ENCODE assay signal across 8 cellular contexts in the genomic region with DNA sequence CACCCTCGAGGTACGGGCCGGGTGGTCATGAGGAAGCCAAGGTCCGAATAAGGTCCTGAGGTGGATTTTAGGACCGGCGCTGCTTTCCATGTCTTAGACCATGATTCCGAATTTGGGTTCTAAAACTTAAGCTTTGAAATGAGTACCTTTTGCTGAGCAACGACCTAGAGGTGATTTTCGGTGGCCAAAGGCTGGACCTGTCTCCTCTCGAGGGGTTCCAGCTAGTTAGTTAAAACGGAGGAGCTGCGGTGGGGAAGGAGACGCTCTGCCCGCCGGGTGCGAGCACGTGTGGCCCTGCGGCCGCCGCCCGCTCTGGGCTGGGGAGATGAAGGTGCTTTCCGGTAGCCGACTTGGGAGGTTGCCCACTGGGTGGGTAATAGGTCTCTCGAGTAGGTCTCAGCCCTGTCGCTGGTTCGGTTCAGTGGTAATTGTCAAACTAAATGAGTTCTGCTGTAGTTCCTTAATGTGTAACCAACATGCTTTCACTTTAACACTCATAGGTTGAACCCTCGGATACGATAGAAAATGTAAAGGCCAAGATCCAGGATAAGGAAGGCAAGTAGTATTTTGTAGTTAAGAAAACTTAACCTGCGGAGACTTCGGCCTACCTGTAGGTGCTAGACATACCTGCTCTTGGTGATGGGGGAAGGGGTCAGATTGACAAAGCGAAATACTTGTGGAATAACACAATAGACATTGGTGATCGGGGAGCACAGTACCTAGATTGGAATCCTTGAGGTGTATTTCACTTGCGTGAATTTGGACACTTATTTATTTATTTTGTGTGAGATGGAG. TPM values are rescaled to one million over a fixed set of nuclear protein-coding genes. Genes with fewer than 3 reads are reported as not detected.
A peak's percentile ranks its signal among the peaks of the same experiment; 100 is the strongest.
DNase-seq lines count a peak whose midpoint lies in the region; ATAC-seq and TF ChIP-seq lines count a peak whose summit lies in the region.

No MANE protein-coding gene starts in this region.

- peaks cover 11% of the 10 kb centered on the region for H3K4me1 Mint-ChIP-seq in glutamatergic neuron (ENCODE audit: low read depth, unreplicated experiment)

- H3K79me2 ChIP-seq in HCT116 (ENCODE audit: insufficient read depth, low read length): peaks cover 64% of the 10 kb centered on the region

- TSS peak; percentile 66 for BruUV-seq in HCT116 (replicated peaks; lab: Mats Ljungman, UMichigan)

- peak overlapping the region; percentile 100 for H3K4me3 Mint-ChIP-seq in glutamatergic neuron (ENCODE audit: unreplicated experiment)

- no peaks in the 10 kb centered on the region for H3K9me2 ChIP-seq in HCT116 (ENCODE audit: insufficient read depth)

- peaks cover 25 to 40% of the 10 kb centered on the region in 2 experiments for H3K36me3 ChIP-seq in HCT116 (ENCODE audit: control insufficient read depth in 1 of 2, insufficient read depth in 2 of 2, low read length in 2 of 2)
- peaks cover 47% of the 10 kb centered on the region for H3K36me3 ChIP-seq in NT2/D1 (ENCODE audit: insufficient read depth, insufficient read length, low read length)

- H3K9me3 ChIP-seq in HCT116 (ENCODE audit: control insufficient read depth in 1 of 2, insufficient read depth in 1 of 2, low read depth in 1 of 2, low read length in 2 of 2) (no peaks in the 10 kb centered on the region), NT2/D1 (ENCODE audit: insufficient read depth, low read length) (no peaks in the 10 kb centered on the region)

- H3K36me3 Mint-ChIP-seq in glutamatergic neuron (ENCODE audit: unreplicated experiment): no peaks in the 10 kb centered on the region

- H3K27me3 Mint-ChIP-seq in glutamatergic neuron (ENCODE audit: unreplicated experiment): peaks cover 9% of the 10 kb centered on the region

- H3K9ac ChIP-seq in HCT116 (ENCODE audit: low read length) (peak overlapping the region; percentile 98), NT2/D1 (ENCODE audit: insufficient read length, low read depth) (peak overlapping the region; percentile 100)

- H3K27ac ChIP-seq in HCT116 (ENCODE audit: low read depth, low read length): peak overlapping the region; percentile 98

- TF ChIP-seq RAD21 in HCT116 (IDR thresholded peaks at IDR 0.05; ENCODE audit: low read depth): no peak

- DNase-seq in EH (ENCODE audit: low read depth) (peak; percentile 37), HCT116 (ENCODE audit: low read depth, low spot score) (no peak), NT2/D1 (ENCODE audit: low read depth, low spot score) (no peak), activated gamma-delta T cell treated with Interleukin-2 at 50 U/mL for 16 hours (peak; percentile 59), glutamatergic neuron (peak; percentile 24), pons (ENCODE audit: low spot score) (peak; percentile 6), superior temporal gyrus (ENCODE audit: extremely low spot score) (no peak)

- no peak for ATAC-seq in HCT116
- ATAC-seq in HG03039 (IDR thresholded peaks at IDR 0.05; ENCODE audit: unreplicated experiment): no peak

- peaks cover 7% of the 10 kb centered on the region; the same call in 1 of the 2 replicates for H4K20me1 ChIP-seq in HCT116 (ENCODE audit: insufficient read depth)

- peak overlapping the region; percentile 79 for H3K4me2 ChIP-seq in HCT116 (ENCODE audit: low read length)

- H3K27ac Mint-ChIP-seq in glutamatergic neuron (ENCODE audit: unreplicated experiment): peak overlapping the region; percentile 96

- intact Hi-C loops in HCT116 (cut with micrococcal nuclease): loop anchor here (1.0 to 2.0 kb wide), 4 partner anchors 183 to 384 kb away; a partner anchor contains a TSS

- no peaks in the 10 kb centered on the region for H3K27me3 ChIP-seq in HCT116 (ENCODE audit: insufficient read depth, low read length)
- no peaks in the 10 kb centered on the region for H3K27me3 ChIP-seq in NT2/D1 (ENCODE audit: insufficient read depth, insufficient read length)

- TF ChIP-seq CTCF in HCT116 (IDR thresholded peaks at IDR 0.05 in 2 of 3, conservative IDR thresholded peaks at IDR 0.05 in 1 of 3; ENCODE audit: borderline replicate concordance in 1 of 3, insufficient read depth in 1 of 3, low read depth in 2 of 3, low read length in 2 of 3) (no peak), glutamatergic neuron (IDR thresholded peaks at IDR 0.05; ENCODE audit: partially characterized antibody, unreplicated experiment) (no peak)

- H2AFZ ChIP-seq in HCT116 (ENCODE audit: low read depth, low read length, poor library complexity, severe bottlenecking): no peak overlapping the region

- RAD21 ChIA-PET in HCT116 (lab: Charles Lee; ENCODE audit: low non-redundant PET in 1 of 2, low total read pairs in 2 of 2, uncharacterized antibody in 2 of 2, unreplicated experiment in 2 of 2): no interaction called here

- no peak for TF ChIP-seq POLR2A in HCT116 (IDR thresholded peaks at IDR 0.05; ENCODE audit: borderline replicate concordance, extremely low read depth, insufficient read depth, insufficient read length)

- peaks cover 13% of the 10 kb centered on the region for H3K9me3 Mint-ChIP-seq in glutamatergic neuron (ENCODE audit: unreplicated experiment)

- H3K4me3 ChIP-seq in HCT116 (replicated peaks in 1 of 2; ENCODE audit: low read depth in 1 of 2, low read length in 2 of 2) (peak overlapping the region; percentile 77 to 91), NT2/D1 (ENCODE audit: insufficient read length, low read depth) (peak overlapping the region; percentile 90)

- H3K4me1 ChIP-seq in HCT116 (ENCODE audit: control insufficient read depth in 1 of 2, insufficient read depth in 2 of 2, low read length in 2 of 2): peaks cover 8 to 21% of the 10 kb centered on the region in 2 experiments
- no peaks in the 10 kb centered on the region for H3K4me1 ChIP-seq in NT2/D1 (ENCODE audit: insufficient read depth, insufficient read length)

- CTCF ChIA-PET in HCT116 (lab: Charles Lee): no interaction called here

- POLR2A ChIA-PET in HCT116 (lab: Charles Lee): interaction anchor here (1.0 kb wide), 1 partner anchor 182 kb away, joined by 3 read pairs; no protein-coding TSS in a partner anchor

TF ChIP-seq in HCT116, 20 proteins besides CTCF, POLR2A, EP300 and RAD21:
- TF ChIP-seq POLR2AphosphoS5 (IDR thresholded peaks at IDR 0.05; ENCODE audit: low read depth, low read length): peak; percentile 45
- no peak for TF ChIP-seq CEBPB (IDR thresholded peaks at IDR 0.05; ENCODE audit: low read depth)

RNA-seq across cellular contexts. Expression of a gene that starts 0.6 kb away (rescaled TPM):
- 1,291 TPM for total RNA-seq in HCT116 (2021; ENCODE audit: unreplicated experiment)
- polyA plus RNA-seq in HCT116 (2012): 2,139 and 2,335 TPM in 2 replicates
- total RNA-seq in glutamatergic neuron (ENCODE audit: unreplicated experiment): 437 TPM

RNA-seq across cellular contexts. Expression of a gene that starts 1.0 kb away (rescaled TPM):
- total RNA-seq in HCT116 (2021; ENCODE audit: unreplicated experiment): 11.1 TPM
- polyA plus RNA-seq in HCT116 (2012): 4.6 and 4.9 TPM in 2 replicates
- total RNA-seq in glutamatergic neuron (ENCODE audit: unreplicated experiment): 19.8 TPM

RNA-seq across cellular contexts. Expression of a gene that starts 36.0 kb away (rescaled TPM):
- 49.8 TPM for total RNA-seq in HCT116 (2021; ENCODE audit: unreplicated experiment)
- 21.0 and 29.8 TPM in 2 replicates for polyA plus RNA-seq in HCT116 (2012)
- total RNA-seq in glutamatergic neuron (ENCODE audit: unreplicated experiment): 25.2 TPM

Comparison
In these comparisons a context has a peak if more than half of its experiments do, and no peak if none do; other contexts are left out.
1. DNase-seq: peak in EH (single experiment), activated gamma-delta T cell treated with Interleukin-2 at 50 U/mL for 16 hours (single experiment), glutamatergic neuron (single experiment) and pons (single experiment); none in HCT116 (single experiment), NT2/D1 (single experiment) and superior temporal gyrus (single experiment).